Comparison of ENCODE assay signal across 18 cellular contexts in genomic region chr1:192905049-192905448, GRCh38.
A peak's percentile ranks its signal among the peaks of the same experiment; 100 is the strongest.
DNase-seq lines count a peak whose midpoint lies in the region; ATAC-seq and TF ChIP-seq lines count a peak whose summit lies in the region.
"Had no signal": no experiment of that assay in that cellular context is flagged by ENCODE, and none has a peak within 500 bp of the region (broad histone marks: within the 10 kb centered on the region; RNA-seq: fewer than 3 reads in every experiment).

No MANE protein-coding gene starts in this region.

- TF ChIP-seq POLR2A in adrenal gland (IDR thresholded peaks at IDR 0.05): no peak

- peak overlapping the region; percentile 45 to 79 (median 63) for H3K27ac ChIP-seq in adrenal gland
- H3K27ac ChIP-seq in caudate nucleus (ENCODE audit: low read depth, low read length): no peak overlapping the region
- H3K27ac ChIP-seq: HL-60, KMS-11, psoas muscle had no signal

- no peak for ATAC-seq in HG02763 (IDR thresholded peaks at IDR 0.05; ENCODE audit: unreplicated experiment)
- ATAC-seq: left lobe of liver; naive thymus-derived CD8-positive, alpha-beta T cell had no signal

- H3K4me1 ChIP-seq in adrenal gland (replicated peaks in 1 of 2): peaks cover 4 to 9% of the 10 kb centered on the region in 2 donors
- H3K4me1 ChIP-seq: psoas muscle had no signal

- no peaks in the 10 kb centered on the region for H3K36me3 ChIP-seq in adrenal gland (replicated peaks in 1 of 2)
- H3K36me3 ChIP-seq: BE2C had no signal

- H3K4me3 ChIP-seq in adrenal gland (peak overlapping the region in 1 of 4 donors; percentile 26), fibroblast of the aortic adventitia (ENCODE audit: low read depth, low read length) (no peak overlapping the region)
- H3K4me3 ChIP-seq: psoas muscle had no signal

- no peak for TF ChIP-seq CTCF in adrenal gland (IDR thresholded peaks at IDR 0.05)
- no peak for TF ChIP-seq CTCF in fibroblast of the aortic adventitia (IDR thresholded peaks at IDR 0.05; ENCODE audit: insufficient read depth, low read length)

- no peaks in the 10 kb centered on the region for H3K9me3 ChIP-seq in adrenal gland (replicated peaks in 1 of 3)
- H3K9me3 ChIP-seq: BE2C, psoas muscle had no signal

- intact Hi-C loops in adrenal gland (cut with DNase I): no loop called here

- H3K27me3 ChIP-seq in adrenal gland: no peaks in the 10 kb centered on the region
- H3K27me3 ChIP-seq: BE2C had no signal

- DNase-seq in EH (ENCODE audit: low read depth) (peak; percentile 1), adrenal gland (no peak), fibroblast of the aortic adventitia (ENCODE audit: low read depth) (peak; percentile 42), renal cortical epithelial cell (ENCODE audit: low read depth) (peak; percentile 38), caudate nucleus (lab: John Stamatoyannopoulos, UW) (no peak), SW480 (ENCODE audit: low spot score) (no peak)
- DNase-seq in activated effector memory CD4-positive, alpha-beta T cell treated with Interleukin-2 at 50 U/mL for 16 hours: no peak
- DNase-seq: activated CD4-positive, alpha-beta T cell treated with anti-CD3 and anti-CD28 coated beads, Interleukin-2, amount 50 U/mL, for 1 hour; activated T-cell treated with anti-CD3 and anti-CD28 coated beads, Interleukin-2, amount 50 U/mL, for 1 hour; BE2C; cortex of kidney; naive thymus-derived CD8-positive, alpha-beta T cell; NCI-H1436 treated with DMSO at 0.1 percent for 48 hours; psoas muscle had no signal

Comparison
In these comparisons a context has a peak if more than half of its experiments do, and no peak if none do; other contexts are left out.
1. DNase-seq: peak in EH (single experiment), fibroblast of the aortic adventitia (single experiment) and renal cortical epithelial cell (single experiment); none in adrenal gland (0 of 7), activated effector memory CD4-positive, alpha-beta T cell treated with Interleukin-2 at 50 U/mL for 16 hours (single experiment), caudate nucleus (0 of 61) and SW480 (single experiment).